ENCODE assay signal across 12 cellular contexts in genomic region chr9:72589684-72590555, GRCh38.
DNase-seq lines count a peak whose midpoint lies in the region; ATAC-seq and TF ChIP-seq lines count a peak whose summit lies in the region.
"Had no signal": no experiment of that assay in that cellular context is flagged by ENCODE, and none has a peak within 500 bp of the region (broad histone marks: within the 10 kb centered on the region; RNA-seq: fewer than 3 reads in every experiment).

No MANE protein-coding gene starts in this region.

- no peaks in the 10 kb centered on the region for H3K9me3 ChIP-seq in upper lobe of right lung
- no peaks in the 10 kb centered on the region for H3K9me3 ChIP-seq in ovary
- H3K9me3 ChIP-seq: SJCRH30 had no signal

- intact Hi-C loops in activated T-helper 2 cell treated with anti-CD3 and anti-CD28 coated beads, Interferon-gamma antibody, Interleukin-2, Interleukin-4, amounts not matched to agents 10 μg/mL and 5 μg/mL and 100 μg/mL, durations not matched to agents 14 hours and 24 hours and 36 hours (cut with micrococcal nuclease): loop anchor here (1.0 to 10.0 kb wide), 5 partner anchors 33 to 243 kb away; no protein-coding TSS in a partner anchor
- intact Hi-C loops in upper lobe of right lung (cut with DNase I) (loop anchor here (5.0 kb wide), 1 partner anchor 298 kb away; no protein-coding TSS in a partner anchor), ovary (cut with DNase I) (loop anchor here (5.0 kb wide), 4 partner anchors 223 to 308 kb away; partner anchors contain the start of gene ZFAND5 (in 1 of the 4))

- in situ Hi-C loops in GM13976 (cut with MboI; ENCODE audit: low sequenced_read_pairs, unreplicated experiment): loop anchor here (5.0 to 25.0 kb wide), 2 partner anchors 308 to 553 kb away; no protein-coding TSS in a partner anchor

- H3K27me3 ChIP-seq in upper lobe of right lung (no peaks in the 10 kb centered on the region), ovary (no peaks in the 10 kb centered on the region)
- H3K27me3 ChIP-seq: SJCRH30 had no signal

- H3K4me3 ChIP-seq in upper lobe of right lung: no peak overlapping the region
- H3K4me3 ChIP-seq in ovary: no peak overlapping the region
- H3K4me3 ChIP-seq: SJCRH30 had no signal

- no peaks in the 10 kb centered on the region for H3K36me3 ChIP-seq in upper lobe of right lung
- no peaks in the 10 kb centered on the region for H3K36me3 ChIP-seq in ovary
- H3K36me3 ChIP-seq: SJCRH30 had no signal

- no peak for TF ChIP-seq POLR2A in ovary (IDR thresholded peaks at IDR 0.05)

- peaks cover 1% of the 10 kb centered on the region for H3K27me3 Mint-ChIP-seq in activated T-cell treated with anti-CD3 and anti-CD28 coated beads, Interleukin-2, amount 50 U/mL, for 72 hours (ENCODE audit: low read depth)
- peaks cover 5% of the 10 kb centered on the region for H3K27me3 Mint-ChIP-seq in activated T-helper 2 cell treated with anti-CD3 and anti-CD28 coated beads, Interferon-gamma antibody, Interleukin-2, Interleukin-4, amounts not matched to agents 10 μg/mL and 5 μg/mL and 100 μg/mL, durations not matched to agents 14 hours and 24 hours and 36 hours (ENCODE audit: low read depth)
- peaks cover 0 to 6% of the 10 kb centered on the region in 2 donors for H3K27me3 Mint-ChIP-seq in effector memory CD8-positive, alpha-beta T cell

- TF ChIP-seq CTCF in upper lobe of right lung (IDR thresholded peaks at IDR 0.05): no peak
- no peak for TF ChIP-seq CTCF in GM13976 (IDR thresholded peaks at IDR 0.05; ENCODE audit: borderline replicate concordance, control extremely low read depth, extremely low read depth, insufficient read depth, missing control alignments)
- TF ChIP-seq CTCF in ovary (IDR thresholded peaks at IDR 0.05): no peak

- peaks cover 0 to 2% of the 10 kb centered on the region in 2 donors for H3K9me3 Mint-ChIP-seq in activated T-cell treated with anti-CD3 and anti-CD28 coated beads, Interleukin-2, amount 50 U/mL, for 72 hours
- H3K9me3 Mint-ChIP-seq in activated T-helper 2 cell treated with anti-CD3 and anti-CD28 coated beads, Interferon-gamma antibody, Interleukin-2, Interleukin-4, amounts not matched to agents 10 μg/mL and 5 μg/mL and 100 μg/mL, durations not matched to agents 14 hours and 24 hours and 36 hours: no peaks in the 10 kb centered on the region
- H3K9me3 Mint-ChIP-seq in effector memory CD8-positive, alpha-beta T cell: no peaks in the 10 kb centered on the region

- TF ChIP-seq EP300 in ovary (IDR thresholded peaks at IDR 0.05): no peak

- H3K4me1 ChIP-seq in upper lobe of right lung (peaks cover 22% of the 10 kb centered on the region), ovary (ENCODE audit: insufficient read depth) (no peaks in the 10 kb centered on the region)
- H3K4me1 ChIP-seq: SJCRH30 had no signal

- peak overlapping the region; percentile 21 for H3K27ac Mint-ChIP-seq in activated T-cell treated with anti-CD3 and anti-CD28 coated beads, Interleukin-2, amount 50 U/mL, for 72 hours
- H3K27ac Mint-ChIP-seq in activated T-helper 2 cell treated with anti-CD3 and anti-CD28 coated beads, Interferon-gamma antibody, Interleukin-2, Interleukin-4, amounts not matched to agents 10 μg/mL and 5 μg/mL and 100 μg/mL, durations not matched to agents 14 hours and 24 hours and 36 hours: peak overlapping the region; percentile 82
- H3K27ac Mint-ChIP-seq in effector memory CD8-positive, alpha-beta T cell: no peak overlapping the region

- peak overlapping the region in 1 of 2 donors; percentile 24 for H3K4me3 Mint-ChIP-seq in activated T-cell treated with anti-CD3 and anti-CD28 coated beads, Interleukin-2, amount 50 U/mL, for 72 hours
- peak overlapping the region; percentile 49 for H3K4me3 Mint-ChIP-seq in activated T-helper 2 cell treated with anti-CD3 and anti-CD28 coated beads, Interferon-gamma antibody, Interleukin-2, Interleukin-4, amounts not matched to agents 10 μg/mL and 5 μg/mL and 100 μg/mL, durations not matched to agents 14 hours and 24 hours and 36 hours (ENCODE audit: low read depth)
- no peak overlapping the region for H3K4me3 Mint-ChIP-seq in effector memory CD8-positive, alpha-beta T cell

- WGBS in ovary, 3 donors: 47 to 63% (median 60%) methylated on average over 4 of the region's 4 CpGs

- no peak for DNase-seq in activated T-cell treated with anti-CD3 and anti-CD28 coated beads, Interleukin-2, amount 50 U/mL, for 72 hours
- no peak for DNase-seq in activated T-cell treated with anti-CD3 and anti-CD28 coated beads, Interleukin-2, amount 50 U/mL, for 48 hours
- DNase-seq in activated T-helper 2 cell treated with anti-CD3 and anti-CD28 coated beads, Interferon-gamma antibody, Interleukin-2, Interleukin-4, amounts not matched to agents 10 μg/mL and 5 μg/mL and 100 μg/mL, durations not matched to agents 14 hours and 24 hours and 36 hours (ENCODE audit: low spot score): no peak
- peak; percentile 67 for DNase-seq in kidney tubule cell (ENCODE audit: low spot score)
- DNase-seq in upper lobe of right lung: no peak
- no peak for DNase-seq in GM13976 (ENCODE audit: low spot score)
- no peak for DNase-seq in ovary
- no peak for DNase-seq in effector memory CD8-positive, alpha-beta T cell
- DNase-seq: activated CD4-positive, alpha-beta T cell treated with anti-CD3 and anti-CD28 coated beads, Interleukin-2, amount 50 U/mL, for 48 hours; left ventricle myocardium superior; right cardiac atrium had no signal

- ATAC-seq in activated T-cell treated with anti-CD3 and anti-CD28 coated beads, Interleukin-2, amount 50 U/mL, for 72 hours (replicated peaks in 1 of 2): no peak
- peak; percentile 15 for ATAC-seq in upper lobe of right lung
- ATAC-seq in effector memory CD8-positive, alpha-beta T cell (replicated peaks): no peak
- ATAC-seq: left ventricle myocardium superior, right cardiac atrium had no signal

- H3K27ac ChIP-seq in upper lobe of right lung: no peak overlapping the region
- no peak overlapping the region for H3K27ac ChIP-seq in ovary
- H3K27ac ChIP-seq: SJCRH30 had no signal

- H3K4me1 Mint-ChIP-seq in activated T-cell treated with anti-CD3 and anti-CD28 coated beads, Interleukin-2, amount 50 U/mL, for 72 hours (ENCODE audit: low read depth): peaks cover 21% of the 10 kb centered on the region
- H3K4me1 Mint-ChIP-seq in activated T-helper 2 cell treated with anti-CD3 and anti-CD28 coated beads, Interferon-gamma antibody, Interleukin-2, Interleukin-4, amounts not matched to agents 10 μg/mL and 5 μg/mL and 100 μg/mL, durations not matched to agents 14 hours and 24 hours and 36 hours (ENCODE audit: low read depth): peaks cover 48% of the 10 kb centered on the region
- peaks cover 8 to 17% of the 10 kb centered on the region in 2 donors for H3K4me1 Mint-ChIP-seq in effector memory CD8-positive, alpha-beta T cell (ENCODE audit: low read depth in 2 of 2)

- no peaks in the 10 kb centered on the region for H3K36me3 Mint-ChIP-seq in activated T-cell treated with anti-CD3 and anti-CD28 coated beads, Interleukin-2, amount 50 U/mL, for 72 hours (ENCODE audit: insufficient read depth in 2 of 2)
- H3K36me3 Mint-ChIP-seq in activated T-helper 2 cell treated with anti-CD3 and anti-CD28 coated beads, Interferon-gamma antibody, Interleukin-2, Interleukin-4, amounts not matched to agents 10 μg/mL and 5 μg/mL and 100 μg/mL, durations not matched to agents 14 hours and 24 hours and 36 hours (ENCODE audit: low read depth): no peaks in the 10 kb centered on the region
- peaks cover 5% of the 10 kb centered on the region for H3K36me3 Mint-ChIP-seq in effector memory CD8-positive, alpha-beta T cell (ENCODE audit: insufficient read depth)

Comparison
In these comparisons a context has a peak if more than half of its experiments do, and no peak if none do; other contexts are left out.
1. H3K27ac Mint-ChIP-seq: peak in activated T-cell treated with anti-CD3 and anti-CD28 coated beads, Interleukin-2, amount 50 U/mL, for 72 hours (single experiment) and activated T-helper 2 cell treated with anti-CD3 and anti-CD28 coated beads, Interferon-gamma antibody, Interleukin-2, Interleukin-4, amounts not matched to agents 10 μg/mL and 5 μg/mL and 100 μg/mL, durations not matched to agents 14 hours and 24 hours and 36 hours (single experiment); none in effector memory CD8-positive, alpha-beta T cell (0 of 2).